ENCODE assay signal across 9 cellular contexts in genomic region chr12:32754101-32754500, GRCh38. TPM values are rescaled to one million over a fixed set of nuclear protein-coding genes. Genes with fewer than 3 reads are reported as not detected.
DNase-seq lines count a peak whose midpoint lies in the region; ATAC-seq, FAIRE-seq and TF ChIP-seq lines count a peak whose summit lies in the region.
"Had no signal": no experiment of that assay in that cellular context is flagged by ENCODE, and none has a peak within 500 bp of the region (broad histone marks: within the 10 kb centered on the region; RNA-seq: fewer than 3 reads in every experiment).

No MANE protein-coding gene starts in this region.

- no peaks in the 10 kb centered on the region for H3K9me3 Mint-ChIP-seq in astrocyte (ENCODE audit: unreplicated experiment)
- H3K9me3 Mint-ChIP-seq in memory B cell: no peaks in the 10 kb centered on the region

- H3K27me3 ChIP-seq in astrocyte (ENCODE audit: insufficient read depth, low read length): no peaks in the 10 kb centered on the region

- H3K4me1 Mint-ChIP-seq in astrocyte (ENCODE audit: low read depth, unreplicated experiment) (peaks cover 12% of the 10 kb centered on the region), memory B cell (peaks cover 8% of the 10 kb centered on the region)

- no peaks in the 10 kb centered on the region for H3K9me3 ChIP-seq in astrocyte (ENCODE audit: insufficient read depth, low read depth, low read length)
- H3K9me3 ChIP-seq in mucosa of descending colon: no peaks in the 10 kb centered on the region

- peak overlapping the region; percentile 95 for H3K4me3 Mint-ChIP-seq in astrocyte (ENCODE audit: unreplicated experiment)
- H3K4me3 Mint-ChIP-seq in memory B cell: peak overlapping the region; percentile 33

- no peak overlapping the region for H2AFZ ChIP-seq in astrocyte (ENCODE audit: low read depth, low read length)

- peak overlapping the region; percentile 96 for H3K4me3 ChIP-seq in AG10803 (ENCODE audit: low read length)
- peak overlapping the region; percentile 96 for H3K4me3 ChIP-seq in astrocyte (ENCODE audit: insufficient read depth, low read depth, low read length)
- H3K4me3 ChIP-seq in mucosa of descending colon: no peak overlapping the region

- H3K36me3 ChIP-seq in astrocyte (ENCODE audit: insufficient read depth, low read length) (peaks cover 29% of the 10 kb centered on the region), mucosa of descending colon (ENCODE audit: low read depth) (peaks cover 5% of the 10 kb centered on the region)

- H3K4me1 ChIP-seq in astrocyte (ENCODE audit: insufficient read depth, low read length) (peaks cover 15% of the 10 kb centered on the region), mucosa of descending colon (ENCODE audit: low read depth) (peaks cover 20% of the 10 kb centered on the region)

- H3K27ac Mint-ChIP-seq in astrocyte (ENCODE audit: unreplicated experiment) (peak overlapping the region; percentile 82), memory B cell (peak overlapping the region; percentile 88)

- TF ChIP-seq CTCF in AG10803 (conservative IDR thresholded peaks at IDR 0.05; ENCODE audit: low read length) (no peak), astrocyte (IDR thresholded peaks at IDR 0.05; ENCODE audit: insufficient read depth, low read depth, low read length) (no peak), mucosa of descending colon (IDR thresholded peaks at IDR 0.05) (no peak)

- ATAC-seq in memory B cell (ENCODE audit: low read depth) (no peak), mucosa of descending colon (no peak)

- peak overlapping the region; percentile 95 for H3K27ac ChIP-seq in astrocyte (ENCODE audit: low read depth, low read length)

- H3K36me3 Mint-ChIP-seq in astrocyte (ENCODE audit: low read depth, unreplicated experiment): peaks cover 4% of the 10 kb centered on the region
- peaks cover 9% of the 10 kb centered on the region for H3K36me3 Mint-ChIP-seq in memory B cell

- intact Hi-C loops in mucosa of descending colon (cut with DNase I, micrococcal nuclease): loop anchor here in 1 of 2 donors (10.0 kb wide), 1 partner anchor 161 kb away; no protein-coding TSS in a partner anchor
- intact Hi-C loops in posterior cingulate gyrus (cut with DNase I): loop anchor here (2.0 kb wide), 1 partner anchor 75 kb away; the partner anchor contains the start of gene DNM1L

- DNase-seq in AG10803 (ENCODE audit: low read depth) (no peak), HT-29 (ENCODE audit: low spot score) (peak; percentile 37), astrocyte (ENCODE audit: low read depth) (no peak), memory B cell (ENCODE audit: low spot score in 2 of 2) (no peak), C1 segment of cervical spinal cord (lab: John Stamatoyannopoulos, UW) (no peak), mucosa of descending colon (no peak), posterior cingulate gyrus (no peak)
- DNase-seq in NK-92 treated with Interleukin-12 subunit alpha and Interleukin-12 subunit beta, amount 100 ng/mL, for 24 hours (lab: John Stamatoyannopoulos, UW): no peak

- H3K27me3 Mint-ChIP-seq in astrocyte (ENCODE audit: low read depth, unreplicated experiment): no peaks in the 10 kb centered on the region
- no peaks in the 10 kb centered on the region for H3K27me3 Mint-ChIP-seq in memory B cell

- peaks cover 38% of the 10 kb centered on the region for H3K79me2 ChIP-seq in astrocyte (ENCODE audit: insufficient read depth, low read length)

- H3K9ac ChIP-seq in astrocyte (ENCODE audit: low read length): peak overlapping the region; percentile 98

- peaks cover 7% of the 10 kb centered on the region for H4K20me1 ChIP-seq in astrocyte (ENCODE audit: insufficient read depth, low read length)

- H3K4me2 ChIP-seq in astrocyte (ENCODE audit: low read length): peak overlapping the region; percentile 94

- no peak for FAIRE-seq in astrocyte (lab: Jason Lieb, UNC)
- FAIRE-seq: endometrium had no signal

RNA-seq across cellular contexts. Expression of gene YARS2, which starts 1.6 kb away (rescaled TPM):
- 45.9 and 50.0 TPM in 2 replicates for total RNA-seq in HT-29 (2014; rRNA removed; shearing (Covaris generic))
- total RNA-seq in astrocyte (26.5 and 29.0 TPM in 2 replicates), mucosa of descending colon (10 to 100 TPM; 11.7 to 13.4 (median 12.0) TPM)
